26 cellular contexts compared by ENCODE assay signal in genomic region chr9:14342746-14343145, GRCh38. TPM values are rescaled to one million over a fixed set of nuclear protein-coding genes. Genes with fewer than 3 reads are reported as not detected.
"Had no signal": no experiment of that assay in that cellular context is flagged by ENCODE, and none has a peak within 500 bp of the region (broad histone marks: within the 10 kb centered on the region; RNA-seq: fewer than 3 reads in every experiment).

No MANE protein-coding gene starts in this region.

- H3K27me3 ChIP-seq: SJCRH30 had no signal

- H3K4me1 ChIP-seq: parathyroid adenoma, SJCRH30 had no signal

- H3K36me3 ChIP-seq: cardiac muscle cell, gastroesophageal sphincter, SJCRH30, upper lobe of right lung had no signal

- ATAC-seq: activated CD4-positive, alpha-beta T cell treated with anti-CD3 and anti-CD28 coated beads for 36 hours; activated T-cell treated with anti-CD3 and anti-CD28 coated beads, Interleukin-2, amount 50 U/mL, for 4 hours; esophagus mucosa; gastroesophageal sphincter; mucosa of descending colon; sciatic nerve; stimulated activated naive B cell treated with anti-CD40 and anti-IgM and Interleukin-4, amounts not matched to agents 10 μg/mL and 1 μg/mL and 100 μg/mL, for 72 hours; upper lobe of right lung had no signal

- H3K9me3 ChIP-seq: gastroesophageal sphincter, mucosa of descending colon, SJCRH30, upper lobe of right lung had no signal

- H3K4me3 ChIP-seq: cardiac muscle cell, gastroesophageal sphincter, mucosa of descending colon, SJCRH30, upper lobe of right lung had no signal

- H3K27ac ChIP-seq: cardiac muscle cell, parathyroid adenoma, SJCRH30, upper lobe of right lung had no signal

- DNase-seq: activated B cell treated with CpG ODN at 0.5 μM for 24 hours; activated CD4-positive, alpha-beta T cell treated with anti-CD3 and anti-CD28 coated beads for 36 hours; activated CD4-positive, alpha-beta T cell treated with anti-CD3 and anti-CD28 coated beads, Interleukin-2, amount 50 U/mL, for 48 hours; activated CD8-positive, alpha-beta memory T cell treated with anti-CD3 and anti-CD28 coated beads, Interleukin-2, amount 50 U/mL, for 48 hours; activated naive CD4-positive, alpha-beta T cell treated with Interleukin-2 at 50 U/mL for 16 hours; activated naive CD8-positive, alpha-beta T cell treated with anti-CD3 and anti-CD28 coated beads for 36 hours; activated T-cell treated with anti-CD3 and anti-CD28 coated beads, Interleukin-2, amount 50 U/mL, for 4 hours; amniotic stem cell; dermis blood vessel endothelial cell; effector memory CD4-positive, alpha-beta T cell; mucosa of descending colon; nephron progenitor cell; SJCRH30; stimulated activated CD4-positive, alpha-beta T cell treated with anti-CD3 and anti-CD28 coated beads, Interleukin-2, amount 100 ng/mL, for 48 hours; stimulated activated CD8-positive, alpha-beta memory T cell treated with anti-CD3 and anti-CD28 coated beads, Interleukin-4, amount 100 ng/mL, for 48 hours; stimulated activated naive B cell treated with anti-CD40 and anti-IgM and Interleukin-4, amounts not matched to agents 10 μg/mL and 1 μg/mL and 100 μg/mL, for 72 hours; T-helper 1 cell; T1000; upper lobe of right lung had no signal

RNA-seq across cellular contexts. Expression of gene NFIB, which starts 28.8 kb away (rescaled TPM):
- total RNA-seq: activated B cell treated with CpG ODN at 0.5 μM for 24 hours; activated CD4-positive, alpha-beta T cell treated with anti-CD3 and anti-CD28 coated beads for 36 hours; activated CD8-positive, alpha-beta memory T cell treated with anti-CD3 and anti-CD28 coated beads for 36 hours; activated naive CD8-positive, alpha-beta T cell treated with anti-CD3 and anti-CD28 coated beads for 36 hours; activated T-helper 2 cell treated with anti-CD3 and anti-CD28 coated beads, Interferon-gamma antibody, Interleukin-2, Interleukin-4, amounts not matched to agents 10 μg/mL and 5 μg/mL and 100 μg/mL, durations not matched to agents 14 hours and 24 hours and 36 hours had no signal
